ENCODE assay signal across 1 cellular context in the genomic region with DNA sequence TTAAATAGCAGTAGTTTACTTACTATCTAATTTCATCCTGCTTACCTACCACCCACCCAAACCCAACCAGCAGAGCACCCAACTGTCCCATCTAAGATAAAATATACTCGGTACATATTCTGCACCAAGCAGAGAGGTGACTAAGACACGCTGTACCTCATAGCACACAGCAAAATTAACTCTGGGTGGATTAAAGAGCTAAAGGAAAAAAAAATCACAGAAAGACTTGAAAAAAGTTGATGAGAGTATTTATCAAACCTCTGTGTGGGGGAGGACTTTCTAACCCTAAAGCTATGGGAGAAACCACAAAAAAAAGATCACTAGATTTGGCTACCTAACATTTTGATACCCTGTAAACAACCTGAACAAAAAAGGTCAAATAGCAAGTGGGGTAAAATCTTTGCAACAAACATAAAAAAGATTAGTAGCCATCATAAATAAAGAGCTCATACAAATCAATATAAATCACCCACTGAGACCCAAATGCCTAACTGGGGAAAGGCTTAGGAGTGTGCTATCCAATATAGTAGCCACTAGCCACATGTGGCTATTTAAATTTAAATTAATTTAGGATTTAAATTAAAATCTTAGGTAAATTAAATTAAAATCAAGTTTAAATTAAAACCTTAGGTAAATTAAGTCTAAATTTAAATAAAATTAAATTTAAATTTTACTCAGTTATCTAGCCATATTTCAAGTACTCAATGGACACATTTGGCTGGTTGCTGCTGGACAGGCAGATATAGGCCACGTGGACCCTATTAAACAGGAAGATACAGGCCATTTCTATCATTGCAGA.
TF ChIP-seq lines count a peak whose summit lies in the region.

No MANE protein-coding gene starts in this region.

TF ChIP-seq in SK-N-SH, 30 proteins besides CTCF, POLR2A, EP300 and RAD21 (continued from another document):
- TF ChIP-seq, protein P1, sequence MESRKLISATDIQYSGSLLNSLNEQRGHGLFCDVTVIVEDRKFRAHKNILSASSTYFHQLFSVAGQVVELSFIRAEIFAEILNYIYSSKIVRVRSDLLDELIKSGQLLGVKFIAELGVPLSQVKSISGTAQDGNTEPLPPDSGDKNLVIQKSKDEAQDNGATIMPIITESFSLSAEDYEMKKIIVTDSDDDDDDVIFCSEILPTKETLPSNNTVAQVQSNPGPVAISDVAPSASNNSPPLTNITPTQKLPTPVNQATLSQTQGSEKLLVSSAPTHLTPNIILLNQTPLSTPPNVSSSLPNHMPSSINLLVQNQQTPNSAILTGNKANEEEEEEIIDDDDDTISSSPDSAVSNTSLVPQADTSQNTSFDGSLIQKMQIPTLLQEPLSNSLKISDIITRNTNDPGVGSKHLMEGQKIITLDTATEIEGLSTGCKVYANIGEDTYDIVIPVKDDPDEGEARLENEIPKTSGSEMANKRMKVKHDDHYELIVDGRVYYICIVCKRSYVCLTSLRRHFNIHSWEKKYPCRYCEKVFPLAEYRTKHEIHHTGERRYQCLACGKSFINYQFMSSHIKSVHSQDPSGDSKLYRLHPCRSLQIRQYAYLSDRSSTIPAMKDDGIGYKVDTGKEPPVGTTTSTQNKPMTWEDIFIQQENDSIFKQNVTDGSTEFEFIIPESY (IDR thresholded peaks at IDR 0.05; ENCODE audit: borderline replicate concordance, low read depth): no peak
- TF ChIP-seq IRF3 (IDR thresholded peaks at IDR 0.05; ENCODE audit: low read depth, low read length): no peak
- TF ChIP-seq GABPA (IDR thresholded peaks at IDR 0.05; ENCODE audit: low read depth): no peak
- TF ChIP-seq TEAD4 (IDR thresholded peaks at IDR 0.05; ENCODE audit: borderline replicate concordance, insufficient read depth): no peak
- no peak for TF ChIP-seq RXRA (IDR thresholded peaks at IDR 0.05; ENCODE audit: borderline replicate concordance, low read depth)
